Comparison of ENCODE assay signal across 17 cellular contexts in the genomic region with DNA sequence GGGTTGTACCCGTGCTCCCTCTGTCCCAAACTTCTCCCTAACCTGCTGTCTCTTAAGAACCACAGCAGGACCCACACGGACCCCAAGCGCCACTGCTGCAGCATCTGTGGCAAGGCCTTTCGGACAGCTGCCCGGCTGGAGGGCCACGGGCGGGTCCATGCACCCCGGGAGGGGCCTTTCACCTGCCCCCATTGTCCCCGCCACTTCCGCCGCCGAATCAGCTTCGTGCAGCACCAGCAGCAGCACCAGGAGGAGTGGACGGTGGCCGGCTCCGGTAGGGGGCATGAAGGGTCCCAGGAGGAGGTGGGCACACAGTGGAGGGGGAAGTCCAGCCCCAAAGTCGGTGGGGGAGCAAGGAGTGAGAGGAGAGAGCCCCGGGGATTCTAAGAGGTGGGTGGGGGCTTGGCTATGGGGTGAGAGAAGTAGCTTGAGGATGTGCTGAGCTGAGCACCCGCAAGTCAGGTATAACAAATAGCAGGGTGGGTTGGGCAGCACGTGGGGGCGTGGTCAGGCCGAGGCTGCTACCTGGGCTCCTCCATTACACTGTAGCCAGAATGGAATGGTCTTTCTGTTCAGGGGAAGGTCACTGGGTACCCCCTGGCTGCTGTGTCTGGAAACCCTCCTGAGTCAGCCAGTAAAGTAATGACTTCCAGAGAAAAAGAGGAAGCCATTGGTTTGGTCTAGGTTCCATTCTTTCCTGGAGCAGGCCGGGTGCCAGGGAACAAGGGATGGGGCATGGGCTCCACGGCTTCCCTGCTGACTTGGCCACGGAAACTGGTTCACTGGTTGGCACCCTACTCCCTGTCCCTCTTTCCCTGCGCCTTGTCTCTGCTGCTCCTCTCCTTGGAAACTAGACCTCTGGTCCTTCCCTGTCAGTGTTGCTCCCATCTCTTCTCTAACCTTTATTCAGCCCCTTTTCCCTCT. TPM values are rescaled to one million over a fixed set of nuclear protein-coding genes. Genes with fewer than 3 reads are reported as not detected.
DNase-seq lines count a peak whose midpoint lies in the region; ATAC-seq and TF ChIP-seq lines count a peak whose summit lies in the region.
"Had no signal": no experiment of that assay in that cellular context is flagged by ENCODE, and none has a peak within 500 bp of the region (broad histone marks: within the 10 kb centered on the region; RNA-seq: fewer than 3 reads in every experiment).

No MANE protein-coding gene starts in this region.

- peaks cover 21% of the 10 kb centered on the region for H3K36me3 Mint-ChIP-seq in stimulated activated naive CD8-positive, alpha-beta T cell treated with anti-CD3 and anti-CD28 coated beads, Interleukin-15, Interleukin-2, amounts not matched to agents 100 ng/mL and 50 ng/mL, for 24 hours (ENCODE audit: low read depth)
- peaks cover 37% of the 10 kb centered on the region for H3K36me3 Mint-ChIP-seq in activated CD8-positive, alpha-beta T cell treated with anti-CD3 and anti-CD28 coated beads for 36 hours (ENCODE audit: low read depth)
- peaks cover 0 to 11% (median 8%) of the 10 kb centered on the region in 3 donors for H3K36me3 Mint-ChIP-seq in immature natural killer cell
- H3K36me3 Mint-ChIP-seq in type B pancreatic cell = peaks cover 5% of the 10 kb centered on the region

- TF ChIP-seq CTCF in activated CD8-positive, alpha-beta T cell treated with anti-CD3 and anti-CD28 coated beads for 36 hours (IDR thresholded peaks at IDR 0.05) = no peak
- no peak for TF ChIP-seq CTCF in type B pancreatic cell (conservative IDR thresholded peaks at IDR 0.05)

- H3K27ac Mint-ChIP-seq in stimulated activated naive CD8-positive, alpha-beta T cell treated with anti-CD3 and anti-CD28 coated beads, Interleukin-15, Interleukin-2, amounts not matched to agents 100 ng/mL and 50 ng/mL, for 24 hours = peak overlapping the region; percentile 19
- no peak overlapping the region for H3K27ac Mint-ChIP-seq in stimulated activated naive CD8-positive, alpha-beta T cell treated with anti-CD3 and anti-CD28 coated beads, Interleukin-15, amount 100 ng/mL, for 72 hours
- H3K27ac Mint-ChIP-seq in activated CD8-positive, alpha-beta T cell treated with anti-CD3 and anti-CD28 coated beads for 36 hours = peak overlapping the region; percentile 11
- H3K27ac Mint-ChIP-seq in immature natural killer cell (peak overlapping the region in 4 of 6 donors; percentile 63 to 81 (median 67)), type B pancreatic cell (peak overlapping the region; percentile 20)
- H3K27ac Mint-ChIP-seq: activated CD4-positive, alpha-beta memory T cell treated with anti-CD3 and anti-CD28 coated beads, Interleukin-2, amount 10 ng/mL, durations not matched to agents 7 days and 5 days had no signal

- no peaks in the 10 kb centered on the region for H3K9me3 Mint-ChIP-seq in stimulated activated naive CD8-positive, alpha-beta T cell treated with anti-CD3 and anti-CD28 coated beads, Interleukin-15, Interleukin-2, amounts not matched to agents 100 ng/mL and 50 ng/mL, for 24 hours
- H3K9me3 Mint-ChIP-seq in stimulated activated naive CD8-positive, alpha-beta T cell treated with anti-CD3 and anti-CD28 coated beads, Interleukin-15, amount 100 ng/mL, for 72 hours = no peaks in the 10 kb centered on the region
- H3K9me3 Mint-ChIP-seq in activated CD8-positive, alpha-beta T cell treated with anti-CD3 and anti-CD28 coated beads for 36 hours = no peaks in the 10 kb centered on the region
- no peaks in the 10 kb centered on the region for H3K9me3 Mint-ChIP-seq in immature natural killer cell
- H3K9me3 Mint-ChIP-seq in type B pancreatic cell = no peaks in the 10 kb centered on the region
- H3K9me3 Mint-ChIP-seq: activated CD4-positive, alpha-beta memory T cell treated with anti-CD3 and anti-CD28 coated beads, Interleukin-2, amount 10 ng/mL, durations not matched to agents 7 days and 5 days had no signal

- H3K4me3 Mint-ChIP-seq in stimulated activated naive CD8-positive, alpha-beta T cell treated with anti-CD3 and anti-CD28 coated beads, Interleukin-15, Interleukin-2, amounts not matched to agents 100 ng/mL and 50 ng/mL, for 24 hours = no peak overlapping the region
- H3K4me3 Mint-ChIP-seq in stimulated activated naive CD8-positive, alpha-beta T cell treated with anti-CD3 and anti-CD28 coated beads, Interleukin-15, amount 100 ng/mL, for 72 hours = peak overlapping the region in 1 of 2 donors; percentile 39
- no peak overlapping the region for H3K4me3 Mint-ChIP-seq in activated CD8-positive, alpha-beta T cell treated with anti-CD3 and anti-CD28 coated beads for 36 hours
- H3K4me3 Mint-ChIP-seq in immature natural killer cell (peak overlapping the region in 1 of 5 donors; percentile 19), type B pancreatic cell (no peak overlapping the region)
- H3K4me3 Mint-ChIP-seq: activated CD4-positive, alpha-beta memory T cell treated with anti-CD3 and anti-CD28 coated beads, Interleukin-2, amount 10 ng/mL, durations not matched to agents 7 days and 5 days had no signal

- ATAC-seq in stimulated activated naive CD8-positive, alpha-beta T cell treated with anti-CD3 and anti-CD28 coated beads, Interleukin-15, amount 100 ng/mL, for 72 hours = no peak
- no peak for ATAC-seq in activated CD8-positive, alpha-beta T cell treated with anti-CD3 and anti-CD28 coated beads for 36 hours
- ATAC-seq in GM19452 (IDR thresholded peaks at IDR 0.05; ENCODE audit: unreplicated experiment) = no peak
- ATAC-seq: gastrocnemius medialis had no signal

- POLR2A ChIA-PET in activated CD8-positive, alpha-beta T cell treated with anti-CD3 and anti-CD28 coated beads for 36 hours (lab: Charles Lee) = interaction anchor here (0.5 to 1.5 kb wide), 2 partner anchors 12 to 141 kb away, joined by 4 to 5 read pairs; no protein-coding TSS in a partner anchor

- H3K4me1 Mint-ChIP-seq in stimulated activated naive CD8-positive, alpha-beta T cell treated with anti-CD3 and anti-CD28 coated beads, Interleukin-15, Interleukin-2, amounts not matched to agents 100 ng/mL and 50 ng/mL, for 24 hours (ENCODE audit: low read depth) = peaks cover 17% of the 10 kb centered on the region
- peaks cover 50% of the 10 kb centered on the region for H3K4me1 Mint-ChIP-seq in stimulated activated naive CD8-positive, alpha-beta T cell treated with anti-CD3 and anti-CD28 coated beads, Interleukin-15, amount 100 ng/mL, for 72 hours
- peaks cover 32% of the 10 kb centered on the region for H3K4me1 Mint-ChIP-seq in activated CD8-positive, alpha-beta T cell treated with anti-CD3 and anti-CD28 coated beads for 36 hours (ENCODE audit: low read depth)
- H3K4me1 Mint-ChIP-seq in immature natural killer cell (peaks cover 18 to 22% of the 10 kb centered on the region in 2 donors), type B pancreatic cell (ENCODE audit: unreplicated experiment) (peaks cover 5% of the 10 kb centered on the region)

- no peaks in the 10 kb centered on the region for H3K27me3 Mint-ChIP-seq in stimulated activated naive CD8-positive, alpha-beta T cell treated with anti-CD3 and anti-CD28 coated beads, Interleukin-15, Interleukin-2, amounts not matched to agents 100 ng/mL and 50 ng/mL, for 24 hours
- H3K27me3 Mint-ChIP-seq in stimulated activated naive CD8-positive, alpha-beta T cell treated with anti-CD3 and anti-CD28 coated beads, Interleukin-15, amount 100 ng/mL, for 72 hours = no peaks in the 10 kb centered on the region
- H3K27me3 Mint-ChIP-seq in activated CD8-positive, alpha-beta T cell treated with anti-CD3 and anti-CD28 coated beads for 36 hours = no peaks in the 10 kb centered on the region
- H3K27me3 Mint-ChIP-seq in immature natural killer cell (ENCODE audit: low read depth in 3 of 3) (peaks cover 0 to 3% (median 2%) of the 10 kb centered on the region in 3 donors), type B pancreatic cell (no peaks in the 10 kb centered on the region)
- H3K27me3 Mint-ChIP-seq: activated CD4-positive, alpha-beta memory T cell treated with anti-CD3 and anti-CD28 coated beads, Interleukin-2, amount 10 ng/mL, durations not matched to agents 7 days and 5 days had no signal

- no peak for DNase-seq in stimulated activated naive CD8-positive, alpha-beta T cell treated with anti-CD3 and anti-CD28 coated beads, Interleukin-15, amount 100 ng/mL, for 72 hours
- no peak for DNase-seq in activated CD8-positive, alpha-beta T cell treated with anti-CD3 and anti-CD28 coated beads for 36 hours
- no peak for DNase-seq in immature natural killer cell
- DNase-seq in type B pancreatic cell (ENCODE audit: extremely low spot score, unreplicated experiment) = no peak
- DNase-seq in RPMI8226 = no peak
- no peak for DNase-seq in NOMO-1 treated with DMSO at 0.1 percent for 48 hours (lab: John Stamatoyannopoulos, UW; ENCODE audit: unreplicated experiment)
- DNase-seq: activated CD4-positive, alpha-beta memory T cell treated with anti-CD3 and anti-CD28 coated beads, Interleukin-2, amount 10 ng/mL, durations not matched to agents 7 days and 5 days; BE2C; gastrocnemius medialis; KG1; kidney; NCI-H187; NCI-H526; stimulated activated CD4-positive, alpha-beta T cell treated with anti-CD3 and anti-CD28 coated beads, Interleukin-4, amount 100 ng/mL, for 1 hour; T-helper 9 cell had no signal

- intact Hi-C loops in activated CD8-positive, alpha-beta T cell treated with anti-CD3 and anti-CD28 coated beads for 36 hours (cut with micrococcal nuclease) = no loop called here

- CTCF ChIA-PET in activated CD8-positive, alpha-beta T cell treated with anti-CD3 and anti-CD28 coated beads for 36 hours (lab: Charles Lee) = no interaction called here

RNA-seq across cellular contexts. Expression of a gene that starts 7.1 kb away (rescaled TPM):
- 1 to 10 TPM; 5.5 to 8.6 TPM for total RNA-seq in activated CD8-positive, alpha-beta T cell treated with anti-CD3 and anti-CD28 coated beads for 36 hours
- 1 to 10 TPM in 1 of 3 donors, under 1 TPM in 2; 0.27 to 1.4 (median 0.63) TPM for polyA plus RNA-seq in immature natural killer cell
- total RNA-seq in type B pancreatic cell (ENCODE audit: low replicate concordance) = 3.5 and 5.1 TPM in 2 replicates

RNA-seq across cellular contexts. Expression of a gene that starts 7.5 kb away (rescaled TPM):
- total RNA-seq in activated CD8-positive, alpha-beta T cell treated with anti-CD3 and anti-CD28 coated beads for 36 hours = 10 to 100 TPM; 22.0 to 24.4 TPM
- polyA plus RNA-seq in immature natural killer cell = 10 to 100 TPM in 1 of 3 donors, 1 to 10 TPM in 1, under 1 TPM in 1; 0.93 to 11.5 (median 2.5) TPM
- 21.0 and 27.2 TPM in 2 replicates for total RNA-seq in type B pancreatic cell (ENCODE audit: low replicate concordance)

RNA-seq across cellular contexts. Expression of a gene that starts 7.7 kb away (rescaled TPM):
- 10 to 100 TPM; 16.2 to 18.8 TPM for total RNA-seq in activated CD8-positive, alpha-beta T cell treated with anti-CD3 and anti-CD28 coated beads for 36 hours
- 10 to 100 TPM in 2 of 3 donors, 1 to 10 TPM in 1; 6.8 to 17.2 (median 10.1) TPM for polyA plus RNA-seq in immature natural killer cell
- 10.5 and 13.4 TPM in 2 replicates for total RNA-seq in type B pancreatic cell (ENCODE audit: low replicate concordance)

RNA-seq across cellular contexts. Expression of a gene that starts 12.9 kb away (rescaled TPM):
- 10 to 100 TPM; 68.5 to 71.5 TPM for total RNA-seq in activated CD8-positive, alpha-beta T cell treated with anti-CD3 and anti-CD28 coated beads for 36 hours
- polyA plus RNA-seq in immature natural killer cell = 100 to 1,000 TPM; 114 to 164 (median 116) TPM
- 70.1 and 78.9 TPM in 2 replicates for total RNA-seq in type B pancreatic cell (ENCODE audit: low replicate concordance)

RNA-seq across cellular contexts. Expression of a gene that starts 26.5 kb away (rescaled TPM):
- total RNA-seq in activated CD8-positive, alpha-beta T cell treated with anti-CD3 and anti-CD28 coated beads for 36 hours = 10 to 100 TPM; 55.1 to 58.7 TPM
- 10 to 100 TPM; 21.4 to 50.3 (median 30.1) TPM for polyA plus RNA-seq in immature natural killer cell
- total RNA-seq in type B pancreatic cell (ENCODE audit: low replicate concordance) = 38.5 and 44.5 TPM in 2 replicates

Comparison
In these comparisons a context has a peak if more than half of its experiments do, and no peak if none do; other contexts are left out.
1. H3K27ac Mint-ChIP-seq: peak in stimulated activated naive CD8-positive, alpha-beta T cell treated with anti-CD3 and anti-CD28 coated beads, Interleukin-15, Interleukin-2, amounts not matched to agents 100 ng/mL and 50 ng/mL, for 24 hours (single experiment), activated CD8-positive, alpha-beta T cell treated with anti-CD3 and anti-CD28 coated beads for 36 hours (single experiment), immature natural killer cell (4 of 6) and type B pancreatic cell (single experiment); none in stimulated activated naive CD8-positive, alpha-beta T cell treated with anti-CD3 and anti-CD28 coated beads, Interleukin-15, amount 100 ng/mL, for 72 hours (0 of 2).